In the genomic region with DNA sequence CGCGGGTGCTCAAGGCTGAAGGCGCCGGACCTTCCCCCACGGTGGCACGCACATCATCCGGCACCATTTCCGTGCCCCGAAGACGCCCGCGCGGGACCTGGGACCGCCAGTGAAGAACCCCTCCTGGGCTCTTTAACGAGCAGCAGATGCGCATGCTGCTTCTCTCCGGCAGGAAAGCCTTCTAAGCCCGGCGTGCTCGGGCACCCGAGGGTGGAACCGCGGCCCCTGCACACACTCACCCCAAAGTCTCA, we compare ENCODE assay signal across 8 cellular contexts. TPM values are rescaled to one million over a fixed set of nuclear protein-coding genes. Genes with fewer than 3 reads are reported as not detected.
DNase-seq lines count a peak whose midpoint lies in the region; ATAC-seq and TF ChIP-seq lines count a peak whose summit lies in the region.

No MANE protein-coding gene starts in this region.

- H3K9me3 ChIP-seq in iPS DF 6.9 (ENCODE audit: control insufficient read depth, insufficient read depth, low read length): no peaks in the 10 kb centered on the region

- peaks cover 67% of the 10 kb centered on the region for H3K27me3 Mint-ChIP-seq in activated T-helper 17 cell treated with anti-CD3 and anti-CD28 coated beads, Interleukin-2, amount 50 U/mL, for 72 hours

- H3K36me3 ChIP-seq in iPS DF 6.9 (ENCODE audit: control insufficient read depth, insufficient read depth, low read length): no peaks in the 10 kb centered on the region

- H3K4me1 ChIP-seq in iPS DF 6.9 (ENCODE audit: control insufficient read depth, insufficient read depth, low read length): peaks cover 4% of the 10 kb centered on the region

- peak overlapping the region; percentile 45 for H3K4me3 Mint-ChIP-seq in activated T-helper 17 cell treated with anti-CD3 and anti-CD28 coated beads, Interleukin-2, amount 50 U/mL, for 72 hours

- peak overlapping the region; percentile 63 for H3K4me3 ChIP-seq in HFF-Myc (replicated peaks; ENCODE audit: low read depth, low read length)
- peak overlapping the region; percentile 25 for H3K4me3 ChIP-seq in iPS DF 6.9 (ENCODE audit: low read length)
- peak overlapping the region; percentile 36 to 49 (median 43) for H3K4me3 ChIP-seq in skin epidermis

- H3K27ac ChIP-seq in iPS DF 6.9 (ENCODE audit: low read length) (no peak overlapping the region), skin epidermis (peak overlapping the region in 20 of 21 experiments; percentile 42 to 92 (median 81))

- peaks cover 6% of the 10 kb centered on the region for H3K36me3 Mint-ChIP-seq in activated T-helper 17 cell treated with anti-CD3 and anti-CD28 coated beads, Interleukin-2, amount 50 U/mL, for 72 hours (ENCODE audit: low read depth)

- TF ChIP-seq CTCF in HFF-Myc (IDR thresholded peaks at IDR 0.05; ENCODE audit: low read depth, low read length, missing control alignments): no peak

- DNase-seq in HFF-Myc (ENCODE audit: extremely low read depth, low read depth) (no peak), iPS DF 6.9 (ENCODE audit: low read depth, low spot score) (no peak), 8988T (no peak), superior temporal gyrus (ENCODE audit: extremely low spot score) (no peak)

- WGBS in iPS DF 6.9 (ENCODE audit: insufficient coverage, insufficient read length): no CpG with 5 or more reads among the region's 23 CpGs

- H3K4me1 Mint-ChIP-seq in activated T-helper 17 cell treated with anti-CD3 and anti-CD28 coated beads, Interleukin-2, amount 50 U/mL, for 72 hours: peaks cover 13% of the 10 kb centered on the region

- H3K27ac Mint-ChIP-seq in activated T-helper 17 cell treated with anti-CD3 and anti-CD28 coated beads, Interleukin-2, amount 50 U/mL, for 72 hours: no peak overlapping the region

- H3K27me3 ChIP-seq in iPS DF 6.9 (ENCODE audit: control insufficient read depth, insufficient read depth, low read length): peaks cover 64% of the 10 kb centered on the region

- ATAC-seq in activated T-helper 17 cell treated with anti-CD3 and anti-CD28 coated beads, Interleukin-2, amount 50 U/mL, for 72 hours (replicated peaks): no peak
- ATAC-seq in GM19035 (IDR thresholded peaks at IDR 0.05; ENCODE audit: unreplicated experiment) (no peak), GM18519 (IDR thresholded peaks at IDR 0.05; ENCODE audit: low FRiP score, unreplicated experiment) (no peak)

- no peaks in the 10 kb centered on the region for H3K9me3 Mint-ChIP-seq in activated T-helper 17 cell treated with anti-CD3 and anti-CD28 coated beads, Interleukin-2, amount 50 U/mL, for 72 hours

RNA-seq across cellular contexts. Expression of a gene that starts 0.2 kb away (rescaled TPM):
- total RNA-seq in activated T-helper 17 cell treated with anti-CD3 and anti-CD28 coated beads, Interleukin-2, amount 50 U/mL, for 72 hours: not detected
